Comparison of ENCODE assay signal across 21 cellular contexts in genomic region chr5:6457592-6457991, GRCh38. TPM values are rescaled to one million over a fixed set of nuclear protein-coding genes. Genes with fewer than 3 reads are reported as not detected.
DNase-seq lines count a peak whose midpoint lies in the region; ATAC-seq, FAIRE-seq and TF ChIP-seq lines count a peak whose summit lies in the region.
"Had no signal": no experiment of that assay in that cellular context is flagged by ENCODE, and none has a peak within 500 bp of the region (broad histone marks: within the 10 kb centered on the region; RNA-seq: fewer than 3 reads in every experiment).

No MANE protein-coding gene starts in this region.

- no peaks in the 10 kb centered on the region for H3K9me3 Mint-ChIP-seq in osteocyte (ENCODE audit: unreplicated experiment)
- H3K9me3 Mint-ChIP-seq: CD4-positive, alpha-beta T cell; IgD-negative memory B cell had no signal

- H3K27ac Mint-ChIP-seq in osteocyte (ENCODE audit: unreplicated experiment), result no peak overlapping the region
- H3K27ac Mint-ChIP-seq: CD4-positive, alpha-beta T cell; IgD-negative memory B cell had no signal

- H3K36me3 Mint-ChIP-seq in osteocyte (ENCODE audit: unreplicated experiment), result no peaks in the 10 kb centered on the region
- H3K36me3 Mint-ChIP-seq: IgD-negative memory B cell had no signal

- H3K4me3 Mint-ChIP-seq in osteocyte (ENCODE audit: unreplicated experiment), result no peak overlapping the region
- H3K4me3 Mint-ChIP-seq: CD4-positive, alpha-beta T cell; IgD-negative memory B cell had no signal

- FAIRE-seq in HTR-8/SVneo (lab: Jason Lieb, UNC), result peak; percentile 49
- FAIRE-seq in GM19239 (lab: Jason Lieb, UNC), result no peak
- FAIRE-seq: A204.1, D721Med, GM12892, GM18507 had no signal

- H3K4me1 Mint-ChIP-seq in osteocyte (ENCODE audit: unreplicated experiment), result no peaks in the 10 kb centered on the region

- no peak for ATAC-seq in HG02623 (IDR thresholded peaks at IDR 0.05; ENCODE audit: unreplicated experiment)

- DNase-seq in G401 (ENCODE audit: low spot score) (peak; percentile 33), HTR-8/SVneo (ENCODE audit: insufficient read length, low spot score) (no peak), islet precursor cell (peak; percentile 22), osteocyte (ENCODE audit: extremely low spot score, unreplicated experiment) (peak; percentile 32), H4 (ENCODE audit: low spot score) (no peak), GM19239 (ENCODE audit: insufficient read length, low spot score) (no peak), kidney tubule cell (ENCODE audit: low spot score) (no peak)
- DNase-seq: ACHN; AML-193; Caco-2; CD4-positive, alpha-beta T cell; GDM1; GOT3; KG1 had no signal

- no peak for TF ChIP-seq CTCF in osteocyte (IDR thresholded peaks at IDR 0.05)

- in situ Hi-C loops in G401 (cut with HindIII; ENCODE audit: low sequenced_read_pairs), result no loop called here

- peaks cover 23% of the 10 kb centered on the region for H3K27me3 Mint-ChIP-seq in osteocyte (ENCODE audit: unreplicated experiment)

RNA-seq across cellular contexts. Expression of gene UBE2QL1, which starts 8.9 kb away (rescaled TPM):
- total RNA-seq in G401 (2014; rRNA removed; shearing (Covaris generic)), result not detected in 2 replicates
- not detected in 2 replicates for total RNA-seq in osteocyte
- total RNA-seq in H4 (2014; rRNA removed; shearing (Covaris generic)), result 0.54 and 0.64 TPM in 2 replicates
- total RNA-seq: Caco-2, HT1080 had no signal

Comparison
In these comparisons a context has a peak if more than half of its experiments do, and no peak if none do; other contexts are left out.
1. DNase-seq: peak in G401 (single experiment), islet precursor cell (single experiment) and osteocyte (single experiment); none in HTR-8/SVneo (single experiment), H4 (single experiment), GM19239 (single experiment) and kidney tubule cell (single experiment).